Comparison of ENCODE assay signal across 17 cellular contexts in genomic region chr13:52808842-52809219, GRCh38. TPM values are rescaled to one million over a fixed set of nuclear protein-coding genes. Genes with fewer than 3 reads are reported as not detected.
"Had no signal": no experiment of that assay in that cellular context is flagged by ENCODE, and none has a peak within 500 bp of the region (broad histone marks: within the 10 kb centered on the region; RNA-seq: fewer than 3 reads in every experiment).

No MANE protein-coding gene starts in this region.

- H3K4me1 Mint-ChIP-seq: activated B cell treated with CpG ODN at 0.5 μM for 24 hours had no signal

- H3K27ac Mint-ChIP-seq: activated B cell treated with CpG ODN at 0.5 μM for 24 hours; activated CD4-positive, alpha-beta T cell treated with anti-CD3 and anti-CD28 coated beads for 36 hours; naive thymus-derived CD8-positive, alpha-beta T cell; stimulated activated naive B cell treated with anti-CD40 and anti-IgM and Interleukin-4, amounts not matched to agents 10 μg/mL and 1 μg/mL and 100 μg/mL, for 72 hours; T-helper 2 cell treated with Interferon-gamma antibody and Interleukin-4, amounts not matched to agents 5 μg/mL and 100 μg/mL, for 36 hours had no signal

- H3K9me3 ChIP-seq: heart right ventricle, sigmoid colon, uterus had no signal

- H3K36me3 Mint-ChIP-seq: naive thymus-derived CD8-positive, alpha-beta T cell; stimulated activated naive B cell treated with anti-CD40 and anti-IgM and Interleukin-4, amounts not matched to agents 10 μg/mL and 1 μg/mL and 100 μg/mL, for 72 hours had no signal

- H3K27ac ChIP-seq: heart right ventricle, sigmoid colon, uterus had no signal

- FAIRE-seq: kidney, TTC549 had no signal

- H3K4me3 Mint-ChIP-seq: activated B cell treated with CpG ODN at 0.5 μM for 24 hours; activated CD4-positive, alpha-beta T cell treated with anti-CD3 and anti-CD28 coated beads for 36 hours; naive thymus-derived CD8-positive, alpha-beta T cell; stimulated activated naive B cell treated with anti-CD40 and anti-IgM and Interleukin-4, amounts not matched to agents 10 μg/mL and 1 μg/mL and 100 μg/mL, for 72 hours; T-helper 2 cell treated with Interferon-gamma antibody and Interleukin-4, amounts not matched to agents 5 μg/mL and 100 μg/mL, for 36 hours had no signal

- H3K27me3 ChIP-seq: sigmoid colon, uterus had no signal

- DNase-seq: kidney, sigmoid colon, uterus had no signal

- H3K4me3 ChIP-seq: heart right ventricle, lung, sigmoid colon, smooth muscle cell, uterus had no signal

- H3K4me1 ChIP-seq: sigmoid colon, uterus had no signal

- H3K9me3 Mint-ChIP-seq: activated B cell treated with CpG ODN at 0.5 μM for 24 hours; naive thymus-derived CD8-positive, alpha-beta T cell; stimulated activated naive B cell treated with anti-CD40 and anti-IgM and Interleukin-4, amounts not matched to agents 10 μg/mL and 1 μg/mL and 100 μg/mL, for 72 hours; T-helper 2 cell treated with Interferon-gamma antibody and Interleukin-4, amounts not matched to agents 5 μg/mL and 100 μg/mL, for 36 hours had no signal

- H3K36me3 ChIP-seq: heart right ventricle, sigmoid colon, uterus had no signal

RNA-seq across cellular contexts. Expression of gene PCDH8, which starts 39.6 kb away (rescaled TPM):
- total RNA-seq: activated B cell treated with CpG ODN at 0.5 μM for 24 hours; activated CD4-positive, alpha-beta T cell treated with anti-CD3 and anti-CD28 coated beads for 36 hours; chondrocyte; fibroblast of lung; heart right ventricle; kidney; left lobe of liver; naive thymus-derived CD8-positive, alpha-beta T cell; osteoblast; posterior vena cava had no signal
- polyA plus RNA-seq: fibroblast of lung; heart right ventricle; naive thymus-derived CD8-positive, alpha-beta T cell had no signal
